Comparison of ENCODE assay signal across 15 cellular contexts in the genomic region with DNA sequence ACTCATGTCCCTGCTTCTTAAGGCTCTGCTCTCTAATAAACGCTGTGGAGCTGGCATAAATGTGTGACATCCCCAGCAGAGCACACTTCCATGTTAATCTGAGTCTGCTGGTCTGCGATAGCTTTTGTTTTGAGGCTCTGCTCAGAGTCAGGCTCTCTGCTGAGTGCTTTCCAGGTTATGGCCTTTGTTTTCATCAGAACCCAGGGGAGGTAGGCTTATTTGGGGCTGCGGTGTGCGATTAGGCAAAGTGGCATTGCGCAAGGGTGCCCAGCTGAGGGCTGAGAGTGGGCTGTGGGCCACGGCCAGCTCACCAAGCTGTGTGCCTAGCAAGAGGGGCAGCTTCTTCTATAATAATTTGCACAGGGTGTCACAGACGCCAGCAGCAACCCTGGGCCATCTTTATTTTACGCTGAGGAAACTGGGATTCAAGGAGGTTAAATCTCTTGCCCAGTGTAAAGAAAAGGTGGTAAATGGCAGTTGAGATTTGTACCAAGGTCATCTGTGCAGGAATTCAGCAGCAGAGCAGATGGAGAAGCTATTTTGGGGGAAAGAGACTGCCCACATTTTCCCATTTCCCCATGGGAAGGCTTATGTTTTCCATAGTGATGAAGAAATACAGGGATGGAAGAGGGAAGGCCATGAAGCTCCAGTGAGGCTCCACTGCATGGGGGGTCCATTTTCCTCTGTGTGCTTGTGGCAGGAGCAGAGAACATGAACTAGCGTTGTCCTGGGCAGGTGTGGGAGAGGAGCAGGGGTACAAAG. TPM values are rescaled to one million over a fixed set of nuclear protein-coding genes. Genes with fewer than 3 reads are reported as not detected.
DNase-seq lines count a peak whose midpoint lies in the region; ATAC-seq and TF ChIP-seq lines count a peak whose summit lies in the region.
"Had no signal": no experiment of that assay in that cellular context is flagged by ENCODE, and none has a peak within 500 bp of the region (broad histone marks: within the 10 kb centered on the region; RNA-seq: fewer than 3 reads in every experiment).

No MANE protein-coding gene starts in this region.

- intact Hi-C loops in tibial artery (cut with DNase I; ENCODE audit: low total_unique reads) (loop anchor here (10.0 kb wide), 1 partner anchor 72 kb away; no protein-coding TSS in a partner anchor), prostate gland (cut with DNase I) (no loop called here)

- 53 to 71% methylated on average over 9 of the region's 9 CpGs for WGBS in lung, 2 donors
- WGBS in prostate gland: 84% methylated on average over 9 of the region's 9 CpGs

- in situ Hi-C loops in GM13977 (cut with MboI; ENCODE audit: low pct_unique_long_range_greater_than_20kb, low sequenced_read_pairs, unreplicated experiment): no loop called here

- no peaks in the 10 kb centered on the region for H3K36me3 ChIP-seq in lung (ENCODE audit: control insufficient read depth in 2 of 2, insufficient read depth in 2 of 2, low read length in 2 of 2)
- no peaks in the 10 kb centered on the region for H3K36me3 ChIP-seq in tibial artery
- H3K36me3 ChIP-seq in prostate gland: no peaks in the 10 kb centered on the region

- DNase-seq in MV-4-11 (lab: John Stamatoyannopoulos, UW) (peak; percentile 83), coronary artery (ENCODE audit: low spot score) (no peak), lung (ENCODE audit: low spot score) (no peak), tibial artery (peak in 1 of 2 donors; percentile 78), GM13977 (ENCODE audit: low spot score) (no peak), DMS114 treated with DMSO at 0.1 percent for 48 hours (lab: John Stamatoyannopoulos, UW; ENCODE audit: unreplicated experiment) (no peak), prostate gland (ENCODE audit: low spot score) (no peak)
- DNase-seq: activated CD4-positive, alpha-beta T cell treated with anti-CD3 and anti-CD28 coated beads for 4 hours; central memory CD4-positive, alpha-beta T cell; NCI-H1048; NCI-H748 treated with DMSO at 0.1 percent for 48 hours; stimulated activated CD4-positive, alpha-beta T cell treated with anti-CD3 and anti-CD28 coated beads, Interleukin-2, amount 100 ng/mL, for 24 hours; stimulated activated naive CD4-positive, alpha-beta T cell; SW 1271 had no signal

- H3K4me3 ChIP-seq in coronary artery: no peak overlapping the region
- H3K4me3 ChIP-seq in lung: no peak overlapping the region
- no peak overlapping the region for H3K4me3 ChIP-seq in tibial artery
- no peak overlapping the region for H3K4me3 ChIP-seq in prostate gland

- ATAC-seq in lung (ENCODE audit: insufficient read depth, low FRiP score): no peak
- ATAC-seq: activated T-helper 17 cell treated with anti-CD3 and anti-CD28 coated beads, Interleukin-2, amount 50 U/mL, for 72 hours had no signal

- no peak for TF ChIP-seq POLR2A in prostate gland (IDR thresholded peaks at IDR 0.05)

- H3K27me3 ChIP-seq in lung (ENCODE audit: control insufficient read depth, insufficient read depth) (no peaks in the 10 kb centered on the region), tibial artery (no peaks in the 10 kb centered on the region), prostate gland (replicated peaks; ENCODE audit: insufficient read depth) (no peaks in the 10 kb centered on the region)

- H3K27ac ChIP-seq in coronary artery (peak overlapping the region; percentile 84 to 92), lung (ENCODE audit: low read depth in 1 of 2, low read length in 1 of 2) (peak overlapping the region; percentile 57 to 86), tibial artery (peak overlapping the region; percentile 84 to 85), prostate gland (peak overlapping the region in 1 of 2 donors; percentile 28)

- H3K9me3 ChIP-seq in lung (ENCODE audit: control insufficient read depth in 2 of 2, insufficient read depth in 1 of 2, low read length in 1 of 2): no peaks in the 10 kb centered on the region
- H3K9me3 ChIP-seq in tibial artery: no peaks in the 10 kb centered on the region
- no peaks in the 10 kb centered on the region for H3K9me3 ChIP-seq in prostate gland

- H3K4me1 ChIP-seq in lung (ENCODE audit: control insufficient read depth in 2 of 2, insufficient read depth in 2 of 2, low read length in 2 of 2) (peaks cover 9 to 33% of the 10 kb centered on the region in 2 donors), tibial artery (peaks cover 4 to 68% (median 52%) of the 10 kb centered on the region in 4 donors), prostate gland (replicated peaks) (no peaks in the 10 kb centered on the region)

- no peak for TF ChIP-seq CTCF in coronary artery (IDR thresholded peaks at IDR 0.05)
- TF ChIP-seq CTCF in lung (IDR thresholded peaks at IDR 0.05; ENCODE audit: control extremely low read depth, extremely low read depth): no peak
- TF ChIP-seq CTCF in tibial artery (IDR thresholded peaks at IDR 0.05): no peak
- TF ChIP-seq CTCF in GM13977 (IDR thresholded peaks at IDR 0.05; ENCODE audit: extremely low read depth, insufficient read depth, missing control alignments): no peak
- no peak for TF ChIP-seq CTCF in prostate gland (IDR thresholded peaks at IDR 0.05)

RNA-seq across cellular contexts. Expression of a gene that starts 25.7 kb away (rescaled TPM):
- total RNA-seq in lung: 100 to 1,000 TPM in 1 of 2 donors, 10 to 100 TPM in 1; 59.9 to 174 TPM
- 100 to 1,000 TPM in 1 of 2 donors, 10 to 100 TPM in 1; 92.4 to 153 TPM for polyA plus RNA-seq in lung
- 100 to 1,000 TPM; 140 to 186 TPM for total RNA-seq in prostate gland
